ENCODE assay signal across 8 cellular contexts in the genomic region with DNA sequence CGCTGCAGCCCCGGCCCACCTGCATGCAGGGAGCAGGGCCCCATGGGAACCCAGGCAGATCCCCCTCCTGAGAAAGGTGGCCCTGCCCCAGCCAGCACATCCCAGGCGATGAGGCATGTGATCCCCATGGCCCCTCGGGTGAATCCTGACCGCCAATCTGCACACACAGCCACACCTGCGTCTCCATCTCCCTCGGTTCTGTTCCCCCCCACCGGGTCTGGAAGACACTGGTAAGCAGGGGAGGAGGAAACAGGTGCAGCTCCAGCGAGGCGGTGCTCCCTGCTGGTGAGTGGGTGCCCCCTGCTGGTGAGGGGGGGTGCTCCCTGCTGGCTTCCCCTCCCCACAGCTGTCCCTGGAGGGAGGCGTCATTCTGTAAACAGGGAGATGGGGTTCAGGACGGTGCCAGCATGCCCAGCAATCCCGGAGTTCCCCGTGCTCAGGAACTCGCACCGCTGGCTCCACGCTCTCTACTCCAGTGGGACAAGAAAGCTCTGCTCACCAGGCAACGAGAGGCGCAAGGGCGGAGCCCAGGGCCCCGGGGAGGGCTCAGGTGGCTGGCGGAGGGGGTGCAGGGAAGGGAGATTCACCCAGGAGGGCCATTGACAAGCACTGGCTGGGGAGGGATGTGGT. TPM values are rescaled to one million over a fixed set of nuclear protein-coding genes. Genes with fewer than 3 reads are reported as not detected.
A peak's percentile ranks its signal among the peaks of the same experiment; 100 is the strongest.
DNase-seq lines count a peak whose midpoint lies in the region; ATAC-seq, FAIRE-seq and TF ChIP-seq lines count a peak whose summit lies in the region.

No MANE protein-coding gene starts in this region.

- H3K4me3 ChIP-seq in HepG2 (replicated peaks in 1 of 3; ENCODE audit: insufficient read depth in 1 of 3, low read depth in 2 of 3, low read length in 3 of 3), result peak overlapping the region in 1 of 3 experiments; percentile 31; a peak in 1 of 6 replicates

- no peak overlapping the region for H3K9ac ChIP-seq in HepG2 (ENCODE audit: insufficient read depth, low read depth, low read length)

- no TSS peak for BruUV-seq in HepG2 (replicated peaks; lab: Mats Ljungman, UMichigan)

- H4K20me1 ChIP-seq in HepG2 (ENCODE audit: insufficient read depth, low read length), result no peaks in the 10 kb centered on the region

- H3K27ac ChIP-seq in caudate nucleus (ENCODE audit: low read depth, low read length), result no peak overlapping the region
- H3K27ac ChIP-seq in HepG2 (ENCODE audit: extremely low read length, insufficient read depth, low read length), result no peak overlapping the region

- in situ Hi-C loops in HepG2 (cut with HindIII; ENCODE audit: extremely low pct_ligation_motif_present, low pct_unique_long_range_greater_than_20kb), result loop anchor here (5.0 kb wide), 1 partner anchor 33 kb away; no protein-coding TSS in a partner anchor

- FAIRE-seq in HepG2 (lab: Jason Lieb, UNC), result no peak

- 28% methylated on average over 9 of the region's 22 CpGs for WGBS in HepG2 (ENCODE audit: low lambda C conversion rate)

- intact Hi-C loops in HepG2 (cut with micrococcal nuclease; ENCODE audit: unreplicated experiment), result loop anchor here (1.0 to 10.0 kb wide), 3 partner anchors 26 to 86 kb away; no protein-coding TSS in a partner anchor

- no peak for TF ChIP-seq POLR2A in HepG2 (IDR thresholded peaks at IDR 0.05; ENCODE audit: insufficient read depth in 1 of 2, low read depth in 2 of 2, low read length in 2 of 2)

- ATAC-seq in HG02759 (IDR thresholded peaks at IDR 0.05; ENCODE audit: unreplicated experiment) (peak; percentile 87), HepG2 (peak; percentile 58), HG03520 (IDR thresholded peaks at IDR 0.05; ENCODE audit: unreplicated experiment) (no peak)

- POLR2A ChIA-PET in HepG2 (lab: Yijun Ruan, JAX), result interaction anchor here (1.0 to 7.8 kb wide), 3 partner anchors 12 to 32 kb away, joined by 3 to 200 read pairs (median 6); no protein-coding TSS in a partner anchor

- H3K4me2 ChIP-seq in HepG2 (ENCODE audit: low read depth, low read length), result peak overlapping the region; percentile 3; the same call in 1 of the 2 replicates

- H3K27me3 ChIP-seq in HepG2 (ENCODE audit: control insufficient read depth in 1 of 2, insufficient read depth in 2 of 2, low read length in 2 of 2), result peaks cover 3 to 41% of the 10 kb centered on the region in 2 experiments; a peak in 4 of 5 replicates

- peak; percentile 77 for DNase-seq in Daoy (ENCODE audit: low read depth)
- DNase-seq in NCI-H2107 (lab: John Stamatoyannopoulos, UW), result peak; percentile 87
- DNase-seq in activated CD4-positive, CD25-positive, alpha-beta regulatory T cell treated with anti-CD3 and anti-CD28 coated beads, Interleukin-2, amount 50 U/mL, for 72 hours, result peak; percentile 70
- peak in 44 of 61 donors; percentile 4 to 60 (median 20) for DNase-seq in caudate nucleus (lab: John Stamatoyannopoulos, UW)
- DNase-seq in HepG2 (ENCODE audit: low spot score), result peak; percentile 54
- peak; percentile 49 for DNase-seq in stimulated activated CD8-positive, alpha-beta memory T cell treated with anti-CD3 and anti-CD28 coated beads, Interleukin-12 subunit alpha, Interleukin-12 subunit beta, amount 100 ng/mL, for 24 hours (ENCODE audit: extremely low read depth)

- TF ChIP-seq RAD21 in HepG2 (CRISPR knock-in tag; IDR thresholded peaks at IDR 0.05), result peak; percentile 95

- H3K4me1 ChIP-seq in HepG2 (ENCODE audit: insufficient read depth, low read length), result peaks cover 66% of the 10 kb centered on the region

- no peaks in the 10 kb centered on the region for H3K36me3 ChIP-seq in HepG2 (replicated peaks in 1 of 2; ENCODE audit: control insufficient read depth in 1 of 2, insufficient read depth in 2 of 2, low read length in 2 of 2)

- TF ChIP-seq EP300 in HepG2 (IDR thresholded peaks at IDR 0.05; ENCODE audit: low read depth in 2 of 2, low read length in 2 of 2) (no peak), HepG2 (CRISPR knock-in tag; IDR thresholded peaks at IDR 0.05; ENCODE audit: borderline replicate concordance) (no peak)

- H3K79me2 ChIP-seq in HepG2 (ENCODE audit: insufficient read depth, low read length), result no peaks in the 10 kb centered on the region

- TF ChIP-seq CTCF in HepG2 (CRISPR knock-in tag; IDR thresholded peaks at IDR 0.05), result peak; percentile 99

- H3K9me3 ChIP-seq in HepG2 (ENCODE audit: low read length), result no peaks in the 10 kb centered on the region

- CTCF ChIA-PET in HepG2 (lab: Yijun Ruan, JAX; ENCODE audit: low intra/inter-chr PET ratio, low total read pairs), result interaction anchor here (1.0 to 1.9 kb wide), 2 partner anchors 27 to 33 kb away, joined by 3 to 6 read pairs; no protein-coding TSS in a partner anchor

- no peak overlapping the region for H2AFZ ChIP-seq in HepG2 (ENCODE audit: low read length)

TF ChIP-seq in HepG2, 621 proteins besides CTCF, POLR2A, EP300 and RAD21 (continues in another document):
- no peak for TF ChIP-seq CREBL2 (CRISPR knock-in tag; IDR thresholded peaks at IDR 0.05; ENCODE audit: borderline replicate concordance)
- no peak for TF ChIP-seq ZMYM4 (CRISPR knock-in tag; IDR thresholded peaks at IDR 0.05)
- peak; percentile 55 for TF ChIP-seq TAF15 (IDR thresholded peaks at IDR 0.05; ENCODE audit: low read depth, low read length, poor library complexity, severe bottlenecking)
- TF ChIP-seq ZNF331 (CRISPR knock-in tag; IDR thresholded peaks at IDR 0.05), result 0 out of 2 replicates have a peak, but pooled peaks have one; percentile 39
- peak; percentile 25; the same call in 1 of the 2 replicates for TF ChIP-seq ARID5B (CRISPR knock-in tag; IDR thresholded peaks at IDR 0.05)
- TF ChIP-seq XRCC5 (optimal IDR thresholded peaks at IDR 0.05; ENCODE audit: low read length), result peak; percentile 67
- TF ChIP-seq GLI4 (CRISPR knock-in tag; IDR thresholded peaks at IDR 0.05; ENCODE audit: borderline replicate concordance), result peak; percentile 53; the same call in 1 of the 2 replicates
- no peak for TF ChIP-seq TCF12 (IDR thresholded peaks at IDR 0.05)
- no peak for TF ChIP-seq TCF12 (CRISPR knock-in tag; IDR thresholded peaks at IDR 0.05)
- no peak for TF ChIP-seq GZF1 (CRISPR knock-in tag; IDR thresholded peaks at IDR 0.05)
- TF ChIP-seq ZBTB7B (CRISPR knock-in tag; IDR thresholded peaks at IDR 0.05), result no peak

RNA-seq across cellular contexts. Expression of gene SLC12A7, which starts 28.4 kb away (rescaled TPM):
- total RNA-seq in Daoy (2014; rRNA removed; shearing (Covaris generic)), result 3.0 and 3.2 TPM in 2 replicates
- total RNA-seq in HepG2 (2016; rRNA removed; fragmentation: Illumina TruSeq; extraction: Trizol), result 7.4 and 14.0 TPM in 2 replicates
- 9.5 and 12.5 TPM in 2 replicates for total RNA-seq in HepG2 (2016; cell fraction: cytosol; rRNA removed; fragmentation: Illumina TruSeq; extraction: Trizol; ENCODE audit: low read depth)
- 5.2 and 15.7 TPM in 2 replicates for total RNA-seq in HepG2 (2016; cell fraction: insoluble cytoplasmic fraction; rRNA removed; fragmentation: Illumina TruSeq; extraction: Trizol)
- total RNA-seq in HepG2 (2016; cell fraction: membrane; rRNA removed; fragmentation: Illumina TruSeq; extraction: Trizol), result 6.9 and 7.7 TPM in 2 replicates
- total RNA-seq in HepG2 (2016; cell fraction: nucleus; rRNA removed; fragmentation: Illumina TruSeq; extraction: Trizol), result 21.8 and 25.8 TPM in 2 replicates
- 18.5 and 25.6 TPM in 2 replicates for polyA plus RNA-seq in HepG2 (2011; rRNA removed)
- 11.8 and 15.1 TPM in 2 replicates for polyA plus RNA-seq in HepG2 (2011; cell fraction: cytosol; rRNA removed)
- 164 and 213 TPM in 2 replicates for polyA plus RNA-seq in HepG2 (2011; cell fraction: nucleus; rRNA removed)
- polyA plus RNA-seq in HepG2 (2012), result 28.2 and 30.9 TPM in 2 replicates
- 1.4 and 1.6 TPM in 2 replicates for polyA plus RNA-seq in HepG2 (2016; cell fraction: cytosol; fragmentation: Illumina TruSeq; extraction: Trizol; ENCODE audit: low read depth)
- 6.3 and 7.6 TPM in 2 replicates for polyA plus RNA-seq in HepG2 (2016; cell fraction: insoluble cytoplasmic fraction; fragmentation: Illumina TruSeq; extraction: Trizol; ENCODE audit: low read depth)
- 3.2 and 3.7 TPM in 2 replicates for polyA plus RNA-seq in HepG2 (2016; cell fraction: membrane; fragmentation: Illumina TruSeq; extraction: Trizol; ENCODE audit: low read depth)
- polyA plus RNA-seq in HepG2 (2016; cell fraction: nucleus; fragmentation: Illumina TruSeq; extraction: Trizol; ENCODE audit: insufficient read depth, low read depth), result 88.5 and 93.5 TPM in 2 replicates
- polyA minus RNA-seq in HepG2 (2011; rRNA and poly(A)+ RNA removed; ENCODE audit: low replicate concordance), result 6.3 and 47.1 TPM in 2 replicates
- polyA minus RNA-seq in HepG2 (2011; cell fraction: cytosol; rRNA and poly(A)+ RNA removed), result 14.7 and 16.2 TPM in 2 replicates
- polyA minus RNA-seq in HepG2 (2011; cell fraction: nucleus; rRNA and poly(A)+ RNA removed), result 40.3 and 44.4 TPM in 2 replicates

Comparison
In these comparisons a context has a peak if more than half of its experiments do, and no peak if none do; other contexts are left out.
1. DNase-seq: peak in every context shown above with its lines; median percentile 87 in NCI-H2107; 77 in Daoy; 70 in activated CD4-positive, CD25-positive, alpha-beta regulatory T cell treated with anti-CD3 and anti-CD28 coated beads, Interleukin-2, amount 50 U/mL, for 72 hours; 54 in HepG2; 49 in stimulated activated CD8-positive, alpha-beta memory T cell treated with anti-CD3 and anti-CD28 coated beads, Interleukin-12 subunit alpha, Interleukin-12 subunit beta, amount 100 ng/mL, for 24 hours; 20 in caudate nucleus.